Comparison of ENCODE assay signal across 20 cellular contexts in the genomic region with DNA sequence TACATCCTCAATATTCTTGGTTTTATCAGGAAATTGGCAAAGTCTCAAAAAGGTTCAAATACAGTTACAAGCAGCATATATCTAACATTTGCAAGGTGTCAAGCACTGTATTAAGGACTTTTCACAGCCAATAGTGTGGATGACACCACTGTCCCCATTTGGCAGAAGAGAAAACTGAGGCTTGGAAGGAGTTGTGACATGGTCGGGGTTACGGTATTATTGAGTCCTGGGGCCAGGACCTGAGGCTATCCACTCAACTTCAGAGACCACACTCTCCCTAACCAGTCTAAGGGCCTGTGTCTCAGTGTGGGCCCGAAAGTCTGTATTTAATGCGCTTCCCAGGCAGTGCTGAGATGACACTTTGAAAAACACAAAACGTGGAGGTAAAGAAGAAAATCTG.
DNase-seq lines count a peak whose midpoint lies in the region; ATAC-seq and TF ChIP-seq lines count a peak whose summit lies in the region.
"Had no signal": no experiment of that assay in that cellular context is flagged by ENCODE, and none has a peak within 500 bp of the region (broad histone marks: within the 10 kb centered on the region; RNA-seq: fewer than 3 reads in every experiment).

No MANE protein-coding gene starts in this region.

- ATAC-seq in naive thymus-derived CD4-positive, alpha-beta T cell: no peak
- ATAC-seq in HG03342 (IDR thresholded peaks at IDR 0.05; ENCODE audit: unreplicated experiment): no peak
- ATAC-seq: GM12878, HCT116 had no signal

- H3K27ac ChIP-seq in CD8-positive, alpha-beta memory T cell (ENCODE audit: low read depth, low read length): no peak overlapping the region
- peak overlapping the region; percentile 89 for H3K27ac ChIP-seq in naive thymus-derived CD4-positive, alpha-beta T cell (ENCODE audit: low read depth, low read length)
- H3K27ac ChIP-seq: GM23248, HL-60 had no signal

- CTCF ChIA-PET in CD8-positive, alpha-beta memory T cell (lab: Charles Lee): interaction anchor here (1.5 kb wide), 1 partner anchor 8 kb away, joined by 3 read pairs; no protein-coding TSS in a partner anchor
- CTCF ChIA-PET in naive thymus-derived CD4-positive, alpha-beta T cell (lab: Charles Lee): no interaction called here

- H3K4me3 ChIP-seq in CD8-positive, alpha-beta memory T cell (ENCODE audit: low read length): peak overlapping the region; percentile 4
- H3K4me3 ChIP-seq in naive thymus-derived CD4-positive, alpha-beta T cell (ENCODE audit: low read length): no peak overlapping the region
- H3K4me3 ChIP-seq: GM12878, GM23248 had no signal

- H3K27ac Mint-ChIP-seq in activated T-cell treated with anti-CD3 and anti-CD28 coated beads, Interleukin-2, amount 50 U/mL, for 24 hours: peak overlapping the region; percentile 90
- H3K27ac Mint-ChIP-seq in CD8-positive, alpha-beta memory T cell: peak overlapping the region in 1 of 8 donors; percentile 53
- H3K27ac Mint-ChIP-seq in activated naive CD8-positive, alpha-beta T cell: peak overlapping the region; percentile 100
- H3K27ac Mint-ChIP-seq in naive thymus-derived CD4-positive, alpha-beta T cell: peak overlapping the region in 8 of 9 donors; percentile 87 to 100 (median 98)
- H3K27ac Mint-ChIP-seq in type B pancreatic cell: no peak overlapping the region

- intact Hi-C loops in naive thymus-derived CD4-positive, alpha-beta T cell (cut with micrococcal nuclease): no loop called here

- peaks cover 93% of the 10 kb centered on the region for H3K4me1 ChIP-seq in CD8-positive, alpha-beta memory T cell (ENCODE audit: insufficient read depth, low read length)
- peaks cover 42 to 93% of the 10 kb centered on the region in 2 donors for H3K4me1 ChIP-seq in naive thymus-derived CD4-positive, alpha-beta T cell (ENCODE audit: control insufficient read depth in 2 of 2, insufficient read depth in 2 of 2, low read length in 2 of 2)

- no peaks in the 10 kb centered on the region for H3K27me3 Mint-ChIP-seq in activated T-cell treated with anti-CD3 and anti-CD28 coated beads, Interleukin-2, amount 50 U/mL, for 24 hours
- peaks cover 0 to 2% of the 10 kb centered on the region in 2 donors for H3K27me3 Mint-ChIP-seq in CD8-positive, alpha-beta memory T cell
- no peaks in the 10 kb centered on the region for H3K27me3 Mint-ChIP-seq in activated naive CD8-positive, alpha-beta T cell
- H3K27me3 Mint-ChIP-seq in naive thymus-derived CD4-positive, alpha-beta T cell: peaks cover 0 to 3% (median 0%) of the 10 kb centered on the region in 5 donors
- H3K27me3 Mint-ChIP-seq in type B pancreatic cell: no peaks in the 10 kb centered on the region

- no peak for TF ChIP-seq CTCF in type B pancreatic cell (conservative IDR thresholded peaks at IDR 0.05)

- POLR2A ChIA-PET in CD8-positive, alpha-beta memory T cell (lab: Charles Lee): no interaction called here
- POLR2A ChIA-PET in naive thymus-derived CD4-positive, alpha-beta T cell (lab: Charles Lee): interaction anchor here (0.6 to 6.5 kb wide), 4 partner anchors 25 to 930 kb away, joined by 3 to 56 read pairs (median 4); no protein-coding TSS in a partner anchor

- peaks cover 91% of the 10 kb centered on the region for H3K4me1 Mint-ChIP-seq in activated T-cell treated with anti-CD3 and anti-CD28 coated beads, Interleukin-2, amount 50 U/mL, for 24 hours (ENCODE audit: low read depth)
- H3K4me1 Mint-ChIP-seq in CD8-positive, alpha-beta memory T cell: peaks cover 67 to 94% (median 93%) of the 10 kb centered on the region in 3 donors
- peaks cover 93% of the 10 kb centered on the region for H3K4me1 Mint-ChIP-seq in activated naive CD8-positive, alpha-beta T cell (ENCODE audit: low read depth)
- peaks cover 53 to 98% (median 94%) of the 10 kb centered on the region in 7 donors for H3K4me1 Mint-ChIP-seq in naive thymus-derived CD4-positive, alpha-beta T cell
- peaks cover 5% of the 10 kb centered on the region for H3K4me1 Mint-ChIP-seq in type B pancreatic cell (ENCODE audit: unreplicated experiment)

- H3K36me3 ChIP-seq in CD8-positive, alpha-beta memory T cell (ENCODE audit: insufficient read depth, low read length): peaks cover 7% of the 10 kb centered on the region
- no peaks in the 10 kb centered on the region for H3K36me3 ChIP-seq in naive thymus-derived CD4-positive, alpha-beta T cell (ENCODE audit: control insufficient read depth in 2 of 3, insufficient read depth in 3 of 3, low read length in 3 of 3)

- no peaks in the 10 kb centered on the region for H3K9me3 Mint-ChIP-seq in activated T-cell treated with anti-CD3 and anti-CD28 coated beads, Interleukin-2, amount 50 U/mL, for 24 hours
- no peaks in the 10 kb centered on the region for H3K9me3 Mint-ChIP-seq in CD8-positive, alpha-beta memory T cell
- no peaks in the 10 kb centered on the region for H3K9me3 Mint-ChIP-seq in activated naive CD8-positive, alpha-beta T cell (ENCODE audit: low read depth)
- H3K9me3 Mint-ChIP-seq in naive thymus-derived CD4-positive, alpha-beta T cell: no peaks in the 10 kb centered on the region
- no peaks in the 10 kb centered on the region for H3K9me3 Mint-ChIP-seq in type B pancreatic cell
- H3K9me3 Mint-ChIP-seq: CD14-positive monocyte had no signal

- peaks cover 16% of the 10 kb centered on the region for H3K36me3 Mint-ChIP-seq in activated T-cell treated with anti-CD3 and anti-CD28 coated beads, Interleukin-2, amount 50 U/mL, for 24 hours (ENCODE audit: low read depth)
- H3K36me3 Mint-ChIP-seq in CD8-positive, alpha-beta memory T cell: peaks cover 3 to 43% (median 5%) of the 10 kb centered on the region in 3 donors
- peaks cover 15% of the 10 kb centered on the region for H3K36me3 Mint-ChIP-seq in activated naive CD8-positive, alpha-beta T cell
- H3K36me3 Mint-ChIP-seq in naive thymus-derived CD4-positive, alpha-beta T cell: peaks cover 0 to 17% (median 6%) of the 10 kb centered on the region in 5 donors
- H3K36me3 Mint-ChIP-seq in type B pancreatic cell: peaks cover 12% of the 10 kb centered on the region

- DNase-seq in activated T-cell treated with anti-CD3 and anti-CD28 coated beads, Interleukin-2, amount 50 U/mL, for 24 hours: no peak
- no peak for DNase-seq in activated T-cell treated with anti-CD3 and anti-CD28 coated beads, Interleukin-2, amount 50 U/mL, for 48 hours
- DNase-seq in CD8-positive, alpha-beta memory T cell: no peak
- no peak for DNase-seq in naive thymus-derived CD4-positive, alpha-beta T cell
- no peak for DNase-seq in activated CD4-positive, alpha-beta T cell treated with anti-CD3 and anti-CD28 coated beads for 48 hours
- no peak for DNase-seq in type B pancreatic cell (ENCODE audit: extremely low spot score, unreplicated experiment)
- DNase-seq: ACHN; AML-193; DMS79 treated with DMSO at 0.1 percent for 48 hours; GM23248; NCI-H187; NCI-H526 treated with DMSO at 0.1 percent for 48 hours; NK-92 treated with Interleukin-12 subunit alpha and Interleukin-12 subunit beta, amount 100 ng/mL, for 24 hours; SHP77 had no signal

- no peaks in the 10 kb centered on the region for H3K9me3 ChIP-seq in CD8-positive, alpha-beta memory T cell (ENCODE audit: low read length)
- no peaks in the 10 kb centered on the region for H3K9me3 ChIP-seq in naive thymus-derived CD4-positive, alpha-beta T cell (ENCODE audit: control insufficient read depth in 2 of 3, low read length in 3 of 3)

- no peaks in the 10 kb centered on the region for H3K27me3 ChIP-seq in CD8-positive, alpha-beta memory T cell (ENCODE audit: insufficient read depth, low read length, poor library complexity, severe bottlenecking)
- no peaks in the 10 kb centered on the region for H3K27me3 ChIP-seq in naive thymus-derived CD4-positive, alpha-beta T cell (ENCODE audit: control insufficient read depth in 2 of 2, insufficient read depth in 2 of 2, low read length in 2 of 2)

- no peak overlapping the region for H3K4me3 Mint-ChIP-seq in activated T-cell treated with anti-CD3 and anti-CD28 coated beads, Interleukin-2, amount 50 U/mL, for 24 hours
- H3K4me3 Mint-ChIP-seq in CD8-positive, alpha-beta memory T cell: no peak overlapping the region
- H3K4me3 Mint-ChIP-seq in activated naive CD8-positive, alpha-beta T cell: peak overlapping the region; percentile 18
- H3K4me3 Mint-ChIP-seq in naive thymus-derived CD4-positive, alpha-beta T cell: peak overlapping the region in 8 of 10 donors; percentile 16 to 98 (median 52)
- H3K4me3 Mint-ChIP-seq in type B pancreatic cell: no peak overlapping the region
- H3K4me3 Mint-ChIP-seq: CD14-positive monocyte had no signal

Comparison
In these comparisons a context has a peak if more than half of its experiments do, and no peak if none do; other contexts are left out.
1. H3K4me3 Mint-ChIP-seq: peak in activated naive CD8-positive, alpha-beta T cell (single experiment) and naive thymus-derived CD4-positive, alpha-beta T cell (8 of 10); none in activated T-cell treated with anti-CD3 and anti-CD28 coated beads, Interleukin-2, amount 50 U/mL, for 24 hours (single experiment), CD8-positive, alpha-beta memory T cell (0 of 7) and type B pancreatic cell (single experiment).